In genomic region chr18:70290482-70291294, GRCh38 we compare ENCODE assay signal across 9 cellular contexts. TPM values are rescaled to one million over a fixed set of nuclear protein-coding genes. Genes with fewer than 3 reads are reported as not detected.
A peak's percentile ranks its signal among the peaks of the same experiment; 100 is the strongest.
DNase-seq lines count a peak whose midpoint lies in the region; ATAC-seq and TF ChIP-seq lines count a peak whose summit lies in the region.
"Had no signal": no experiment of that assay in that cellular context is flagged by ENCODE, and none has a peak within 500 bp of the region (broad histone marks: within the 10 kb centered on the region; RNA-seq: fewer than 3 reads in every experiment).

No MANE protein-coding gene starts in this region.

- peaks cover 8% of the 10 kb centered on the region for H3K79me1 ChIP-seq in mesendoderm (ENCODE audit: low read length)

- H3K4me2 ChIP-seq in mesendoderm (ENCODE audit: low read length): peak overlapping the region; percentile 46

- no peak for DNase-seq in right atrium auricular region (ENCODE audit: low spot score)
- no peak for DNase-seq in Right ventricle myocardium superior
- DNase-seq in brain microvascular endothelial cell: no peak
- DNase-seq in mesendoderm: no peak
- no peak for DNase-seq in upper lobe of right lung
- DNase-seq in glomerular visceral epithelial cell (ENCODE audit: extremely low spot score): no peak
- DNase-seq in iPS-NIHi11 (ENCODE audit: low spot score): no peak
- DNase-seq in SW 1271 (lab: John Stamatoyannopoulos, UW): no peak
- DNase-seq: stimulated activated CD8-positive, alpha-beta memory T cell treated with anti-CD3 and anti-CD28 coated beads, Interleukin-4, amount 100 ng/mL, for 48 hours had no signal

- no peak overlapping the region for H2BK15ac ChIP-seq in mesendoderm (replicated peaks; ENCODE audit: low read depth)

- H4K5ac ChIP-seq in mesendoderm (ENCODE audit: low read length): no peak overlapping the region

- no peak overlapping the region for H2BK5ac ChIP-seq in mesendoderm (ENCODE audit: low read length)

- H3K23ac ChIP-seq in mesendoderm (ENCODE audit: low read length): no peak overlapping the region

- H3K4me1 ChIP-seq in right atrium auricular region (peaks cover 0 to 56% of the 10 kb centered on the region in 2 donors), mesendoderm (ENCODE audit: control insufficient read depth, low read depth, low read length) (peaks cover 3% of the 10 kb centered on the region), upper lobe of right lung (peaks cover 37% of the 10 kb centered on the region)

- peak overlapping the region; percentile 83 for H3K9ac ChIP-seq in mesendoderm (ENCODE audit: low read length)

- ATAC-seq in Right ventricle myocardium superior (ENCODE audit: poor library complexity) (no peak), upper lobe of right lung (no peak)

- H3K9me3 ChIP-seq in right atrium auricular region (no peaks in the 10 kb centered on the region), upper lobe of right lung (no peaks in the 10 kb centered on the region)

- no peak overlapping the region for H3K4ac ChIP-seq in mesendoderm (ENCODE audit: low read depth, low read length)

- no peak overlapping the region for H2BK120ac ChIP-seq in mesendoderm (ENCODE audit: low read depth, low read length)

- H3K27me3 ChIP-seq in right atrium auricular region: no peaks in the 10 kb centered on the region
- H3K27me3 ChIP-seq in brain microvascular endothelial cell (replicated peaks): no peaks in the 10 kb centered on the region
- H3K27me3 ChIP-seq in mesendoderm (ENCODE audit: insufficient read depth, low read length, poor library complexity): no peaks in the 10 kb centered on the region
- no peaks in the 10 kb centered on the region for H3K27me3 ChIP-seq in upper lobe of right lung

- H3K4me3 ChIP-seq in right atrium auricular region (peak overlapping the region; percentile 6 to 77), brain microvascular endothelial cell (ENCODE audit: low read depth, low read length) (peak overlapping the region; percentile 70), mesendoderm (ENCODE audit: low read length) (no peak overlapping the region), upper lobe of right lung (peak overlapping the region; percentile 67)

- H3K27ac ChIP-seq in right atrium auricular region (peak overlapping the region; percentile 80 to 90), brain microvascular endothelial cell (peak overlapping the region; percentile 39), mesendoderm (ENCODE audit: low read depth, low read length) (no peak overlapping the region), upper lobe of right lung (no peak overlapping the region)

- intact Hi-C loops in Right ventricle myocardium superior (cut with DNase I): no loop called here
- intact Hi-C loops in upper lobe of right lung (cut with DNase I): no loop called here

- H3K56ac ChIP-seq in mesendoderm (ENCODE audit: low read length): peak overlapping the region; percentile 54

- peaks cover 51% of the 10 kb centered on the region for H3K79me2 ChIP-seq in mesendoderm (ENCODE audit: control insufficient read depth, insufficient read depth, low read length)

- H2AK5ac ChIP-seq in mesendoderm (ENCODE audit: low read length): no peak overlapping the region

- no peak overlapping the region for H3K18ac ChIP-seq in mesendoderm (ENCODE audit: low read length)

- in situ Hi-C loops in brain microvascular endothelial cell (cut with HindIII; ENCODE audit: low pct_ligation_motif_present, low sequenced_read_pairs): no loop called here

- no peaks in the 10 kb centered on the region for H3K36me3 ChIP-seq in right atrium auricular region
- H3K36me3 ChIP-seq in brain microvascular endothelial cell (replicated peaks): no peaks in the 10 kb centered on the region
- H3K36me3 ChIP-seq in mesendoderm (ENCODE audit: control insufficient read depth, insufficient read depth, low read length): no peaks in the 10 kb centered on the region
- H3K36me3 ChIP-seq in upper lobe of right lung: no peaks in the 10 kb centered on the region

- no CpG with 5 or more reads among the region's 11 CpGs for WGBS in mesendoderm (ENCODE audit: extremely low coverage, insufficient coverage, low lambda C conversion rate)

- no peak for TF ChIP-seq CTCF in right atrium auricular region (IDR thresholded peaks at IDR 0.05)
- no peak for TF ChIP-seq CTCF in brain microvascular endothelial cell (IDR thresholded peaks at IDR 0.05; ENCODE audit: low read depth, low read length, missing control alignments)
- no peak for TF ChIP-seq CTCF in upper lobe of right lung (IDR thresholded peaks at IDR 0.05)

- no peak overlapping the region for H4K8ac ChIP-seq in mesendoderm (ENCODE audit: low read depth, low read length)

RNA-seq across cellular contexts. Expression of gene SOCS6, which starts 1.8 kb away (rescaled TPM):
- total RNA-seq in right atrium auricular region (10 to 100 TPM; 16.2 to 18.7 TPM), Right ventricle myocardium superior (22.4 TPM), upper lobe of right lung (20.9 TPM)
- polyA plus RNA-seq in mesendoderm (2013, experiment 1 of 2): 20.5 TPM
- polyA plus RNA-seq in mesendoderm (2013, experiment 2 of 2): 21.0 TPM

Comparison
In these comparisons a context has a peak if more than half of its experiments do, and no peak if none do; other contexts are left out.
1. H3K27ac ChIP-seq: peak in right atrium auricular region (2 of 2) and brain microvascular endothelial cell (single experiment); none in mesendoderm (single experiment) and upper lobe of right lung (single experiment).